8 cellular contexts compared by ENCODE assay signal in genomic region chr1:44632511-44633072, GRCh38. TPM values are rescaled to one million over a fixed set of nuclear protein-coding genes. Genes with fewer than 3 reads are reported as not detected.
A peak's percentile ranks its signal among the peaks of the same experiment; 100 is the strongest.
DNase-seq lines count a peak whose midpoint lies in the region; ATAC-seq lines count a peak whose summit lies in the region.

No MANE protein-coding gene starts in this region.

- peaks cover 52% of the 10 kb centered on the region for H4K20me1 ChIP-seq in BLaER1

- peak overlapping the region; percentile 92 for H3K9ac ChIP-seq in BLaER1

- peak overlapping the region; percentile 97 for H3K27ac ChIP-seq in BLaER1
- H3K27ac ChIP-seq in iPS DF 6.9 (ENCODE audit: low read length): no peak overlapping the region
- peak overlapping the region in 20 of 21 experiments; percentile 85 to 99 (median 94) for H3K27ac ChIP-seq in skin epidermis

- peaks cover 40% of the 10 kb centered on the region for H3K4me1 Mint-ChIP-seq in activated T-helper 1 cell treated with anti-CD3 and anti-CD28 coated beads, Interleukin-12 subunit alpha, Interleukin-12 subunit beta, Interleukin-2, Interleukin-4 antibody, amounts not matched to agents 30 ng/mL and 10 ng/mL and 1 ng/mL, durations not matched to agents 14 hours and 24 hours and 36 hours (ENCODE audit: low read depth)

- H3K4me1 ChIP-seq in BLaER1 (peaks cover 54% of the 10 kb centered on the region), iPS DF 6.9 (ENCODE audit: control insufficient read depth, insufficient read depth, low read length) (peaks cover 3% of the 10 kb centered on the region; the same call in 1 of the 2 replicates)

- WGBS in iPS DF 6.9 (ENCODE audit: insufficient coverage, insufficient read length): no CpG with 5 or more reads among the region's 14 CpGs

- H3K36me3 Mint-ChIP-seq in activated T-helper 1 cell treated with anti-CD3 and anti-CD28 coated beads, Interleukin-12 subunit alpha, Interleukin-12 subunit beta, Interleukin-2, Interleukin-4 antibody, amounts not matched to agents 30 ng/mL and 10 ng/mL and 1 ng/mL, durations not matched to agents 14 hours and 24 hours and 36 hours (ENCODE audit: low read depth): peaks cover 33% of the 10 kb centered on the region

- H3K4me3 ChIP-seq in BLaER1: peak overlapping the region; percentile 85
- H3K4me3 ChIP-seq in iPS DF 6.9 (ENCODE audit: low read length): peak overlapping the region; percentile 77
- peak overlapping the region; percentile 50 to 96 (median 75) for H3K4me3 ChIP-seq in skin epidermis

- H3K27ac Mint-ChIP-seq in activated T-helper 1 cell treated with anti-CD3 and anti-CD28 coated beads, Interleukin-12 subunit alpha, Interleukin-12 subunit beta, Interleukin-2, Interleukin-4 antibody, amounts not matched to agents 30 ng/mL and 10 ng/mL and 1 ng/mL, durations not matched to agents 14 hours and 24 hours and 36 hours: peak overlapping the region; percentile 97

- H3K36me3 ChIP-seq in BLaER1 (peaks cover 46% of the 10 kb centered on the region), iPS DF 6.9 (ENCODE audit: control insufficient read depth, insufficient read depth, low read length) (peaks cover 34% of the 10 kb centered on the region)

- H3K4me2 ChIP-seq in BLaER1: peak overlapping the region; percentile 84

- H3K4me3 Mint-ChIP-seq in activated T-helper 1 cell treated with anti-CD3 and anti-CD28 coated beads, Interleukin-12 subunit alpha, Interleukin-12 subunit beta, Interleukin-2, Interleukin-4 antibody, amounts not matched to agents 30 ng/mL and 10 ng/mL and 1 ng/mL, durations not matched to agents 14 hours and 24 hours and 36 hours: peak overlapping the region; percentile 91

- no peaks in the 10 kb centered on the region for H3K27me3 ChIP-seq in BLaER1
- H3K27me3 ChIP-seq in iPS DF 6.9 (ENCODE audit: control insufficient read depth, insufficient read depth, low read length): no peaks in the 10 kb centered on the region

- H3K27me3 Mint-ChIP-seq in activated T-helper 1 cell treated with anti-CD3 and anti-CD28 coated beads, Interleukin-12 subunit alpha, Interleukin-12 subunit beta, Interleukin-2, Interleukin-4 antibody, amounts not matched to agents 30 ng/mL and 10 ng/mL and 1 ng/mL, durations not matched to agents 14 hours and 24 hours and 36 hours (ENCODE audit: insufficient read depth): no peaks in the 10 kb centered on the region

- ATAC-seq in HG03439 (IDR thresholded peaks at IDR 0.05; ENCODE audit: unreplicated experiment) (peak; percentile 2), GM21423 (IDR thresholded peaks at IDR 0.05; ENCODE audit: unreplicated experiment) (no peak)

- DNase-seq in activated T-helper 1 cell treated with anti-CD3 and anti-CD28 coated beads, Interleukin-12 subunit alpha, Interleukin-12 subunit beta, Interleukin-2, Interleukin-4 antibody, amounts not matched to agents 30 ng/mL and 10 ng/mL and 1 ng/mL, durations not matched to agents 14 hours and 24 hours and 36 hours (ENCODE audit: low spot score): no peak
- DNase-seq in iPS DF 6.9 (ENCODE audit: low read depth, low spot score) (no peak), middle frontal gyrus (ENCODE audit: extremely low spot score, low spot score) (no peak), UCSD-AML1 (lab: John Stamatoyannopoulos, UW; ENCODE audit: unreplicated experiment) (no peak)

- intact Hi-C loops in activated T-helper 1 cell treated with anti-CD3 and anti-CD28 coated beads, Interleukin-12 subunit alpha, Interleukin-12 subunit beta, Interleukin-2, Interleukin-4 antibody, amounts not matched to agents 30 ng/mL and 10 ng/mL and 1 ng/mL, durations not matched to agents 14 hours and 24 hours and 36 hours (cut with micrococcal nuclease): loop anchor here (1.0 to 10.0 kb wide), 3 partner anchors 42 to 1055 kb away; partner anchors contain the start of genes ARMH1, DMAP1, GPBP1L1 and TMEM53

- no peaks in the 10 kb centered on the region for H3K9me3 Mint-ChIP-seq in activated T-helper 1 cell treated with anti-CD3 and anti-CD28 coated beads, Interleukin-12 subunit alpha, Interleukin-12 subunit beta, Interleukin-2, Interleukin-4 antibody, amounts not matched to agents 30 ng/mL and 10 ng/mL and 1 ng/mL, durations not matched to agents 14 hours and 24 hours and 36 hours

- H3K9me3 ChIP-seq in BLaER1: no peaks in the 10 kb centered on the region
- H3K9me3 ChIP-seq in iPS DF 6.9 (ENCODE audit: control insufficient read depth, insufficient read depth, low read length): no peaks in the 10 kb centered on the region

RNA-seq across cellular contexts. Expression of gene TMEM53, which starts 41.7 kb away (rescaled TPM):
- 4.3 and 6.6 TPM in 2 replicates for total RNA-seq in activated T-helper 1 cell treated with anti-CD3 and anti-CD28 coated beads, Interleukin-12 subunit alpha, Interleukin-12 subunit beta, Interleukin-2, Interleukin-4 antibody, amounts not matched to agents 30 ng/mL and 10 ng/mL and 1 ng/mL, durations not matched to agents 14 hours and 24 hours and 36 hours

RNA-seq across cellular contexts. Expression of gene ARMH1, which starts 41.9 kb away (rescaled TPM):
- total RNA-seq in activated T-helper 1 cell treated with anti-CD3 and anti-CD28 coated beads, Interleukin-12 subunit alpha, Interleukin-12 subunit beta, Interleukin-2, Interleukin-4 antibody, amounts not matched to agents 30 ng/mL and 10 ng/mL and 1 ng/mL, durations not matched to agents 14 hours and 24 hours and 36 hours: 95.3 and 99.8 TPM in 2 replicates
